1 cellular context compared by ENCODE assay signal in the genomic region with DNA sequence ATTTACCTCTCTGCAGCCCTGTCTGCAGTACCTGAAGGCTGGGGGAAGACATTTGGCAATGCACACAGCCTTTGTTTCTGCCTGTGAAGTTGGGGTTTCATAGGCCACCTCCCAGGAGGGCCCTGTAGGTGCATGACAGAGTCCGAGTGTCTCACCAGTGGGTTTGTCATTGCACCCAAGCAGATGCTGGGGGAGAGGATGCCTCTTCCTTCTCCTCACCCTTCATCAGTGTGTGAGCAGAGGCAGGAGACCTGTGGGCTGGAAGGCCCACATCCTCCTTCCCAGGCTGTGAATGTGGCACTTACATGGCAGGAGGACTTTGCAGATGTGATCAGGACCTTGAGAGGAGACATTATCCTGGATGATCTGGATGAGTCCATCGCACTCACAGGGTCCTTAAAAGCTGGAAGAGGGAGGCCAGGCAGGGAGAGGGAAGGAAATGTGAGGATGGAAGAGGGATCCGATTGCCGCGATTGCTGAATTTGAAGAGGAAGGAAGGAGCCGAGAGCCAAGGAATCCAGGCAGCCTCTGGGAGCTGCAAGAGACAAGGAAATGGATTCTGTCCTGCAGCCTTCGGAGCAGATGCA.
TF ChIP-seq lines count a peak whose summit lies in the region.

No MANE protein-coding gene starts in this region.

TF ChIP-seq in HepG2, 621 proteins besides CTCF, POLR2A, EP300 and RAD21 (continued from another document and continues in another):
- TF ChIP-seq, protein P1, sequence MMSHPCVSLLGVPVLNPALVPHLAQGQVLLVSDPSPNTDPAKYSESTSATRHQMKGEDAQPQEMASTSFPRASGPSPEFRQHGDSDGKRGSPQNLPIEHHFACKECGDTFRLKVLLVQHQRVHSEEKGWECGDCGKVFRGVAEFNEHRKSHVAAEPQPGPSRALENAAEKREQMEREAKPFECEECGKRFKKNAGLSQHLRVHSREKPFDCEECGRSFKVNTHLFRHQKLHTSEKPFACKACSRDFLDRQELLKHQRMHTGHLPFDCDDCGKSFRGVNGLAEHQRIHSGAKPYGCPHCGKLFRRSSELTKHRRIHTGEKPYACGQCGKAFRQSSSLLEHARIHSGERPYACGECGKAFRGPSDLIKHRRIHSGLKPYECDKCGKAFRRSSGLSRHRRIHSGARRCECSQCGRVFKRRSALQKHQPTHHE (CRISPR knock-in tag; IDR thresholded peaks at IDR 0.05; ENCODE audit: borderline replicate concordance), result no peak
- TF ChIP-seq KLF11 (CRISPR knock-in tag; IDR thresholded peaks at IDR 0.05) (0 out of 2 replicates have a peak, but pooled peaks have one; percentile 17), ZBED4 (CRISPR knock-in tag; IDR thresholded peaks at IDR 0.05; ENCODE audit: borderline replicate concordance) (0 out of 2 replicates have a peak, but pooled peaks have one; percentile 6), ZNF343 (CRISPR knock-in tag; IDR thresholded peaks at IDR 0.05) (0 out of 2 replicates have a peak, but pooled peaks have one; percentile 8), KDM6A (CRISPR knock-in tag; IDR thresholded peaks at IDR 0.05; ENCODE audit: low read depth) (0 out of 2 replicates have a peak, but pooled peaks have one; percentile 2), GTF2F1 (IDR thresholded peaks at IDR 0.05; ENCODE audit: low read length) (no peak), ZNF33B (CRISPR knock-in tag; IDR thresholded peaks at IDR 0.05) (peak; percentile 27; the same call in 1 of the 2 replicates), ZNF687 (CRISPR knock-in tag; IDR thresholded peaks at IDR 0.05) (peak; percentile 88), ZNF274 (CRISPR knock-in tag; IDR thresholded peaks at IDR 0.05) (0 out of 2 replicates have a peak, but pooled peaks have one; percentile 32), MXD4 (CRISPR knock-in tag; IDR thresholded peaks at IDR 0.05) (peak; percentile 24; the same call in 1 of the 2 replicates), ZNF441 (CRISPR knock-in tag; IDR thresholded peaks at IDR 0.05; ENCODE audit: borderline replicate concordance) (peak; percentile 19; the same call in 1 of the 2 replicates), SAFB2 (CRISPR knock-in tag; IDR thresholded peaks at IDR 0.05; ENCODE audit: borderline replicate concordance, low read depth) (no peak), SALL1 (CRISPR knock-in tag; IDR thresholded peaks at IDR 0.05) (peak; percentile 42), ZNF709 (CRISPR knock-in tag; IDR thresholded peaks at IDR 0.05) (no peak), ZNF34 (CRISPR knock-in tag; IDR thresholded peaks at IDR 0.05; ENCODE audit: borderline replicate concordance) (0 out of 2 replicates have a peak, but pooled peaks have one; percentile 19), KDM2A (CRISPR knock-in tag; IDR thresholded peaks at IDR 0.05; ENCODE audit: borderline replicate concordance, low read depth) (peak; percentile 37; the same call in 1 of the 2 replicates), RBM22 (optimal IDR thresholded peaks at IDR 0.05; ENCODE audit: low read length) (peak; percentile 88), MTA3 (CRISPR knock-in tag; IDR thresholded peaks at IDR 0.05) (0 out of 2 replicates have a peak, but pooled peaks have one; percentile 6), ZNF383 (CRISPR knock-in tag; IDR thresholded peaks at IDR 0.05; ENCODE audit: borderline replicate concordance) (peak; percentile 93; the same call in 1 of the 2 replicates), ZNF782 (CRISPR knock-in tag; IDR thresholded peaks at IDR 0.05; ENCODE audit: borderline replicate concordance) (no peak), ZC3H4 (CRISPR knock-in tag; IDR thresholded peaks at IDR 0.05; ENCODE audit: borderline replicate concordance) (peak; percentile 94), ZNF572 (CRISPR knock-in tag; IDR thresholded peaks at IDR 0.05) (peak; percentile 75; the same call in 1 of the 2 replicates), ZNF607 (CRISPR knock-in tag; IDR thresholded peaks at IDR 0.05; ENCODE audit: borderline replicate concordance) (0 out of 2 replicates have a peak, but pooled peaks have one; percentile 49), CBX5 (CRISPR knock-in tag; IDR thresholded peaks at IDR 0.05; ENCODE audit: borderline replicate concordance) (no peak), ZSCAN22 (CRISPR knock-in tag; IDR thresholded peaks at IDR 0.05) (peak; percentile 15; the same call in 1 of the 2 replicates), TAF1 (CRISPR knock-in tag; IDR thresholded peaks at IDR 0.05) (peak; percentile 45; the same call in 1 of the 2 replicates), NFATC3 (CRISPR knock-in tag; IDR thresholded peaks at IDR 0.05) (0 out of 2 replicates have a peak, but pooled peaks have one; percentile 71), SSRP1 (CRISPR knock-in tag; IDR thresholded peaks at IDR 0.05) (peak; percentile 43), KDM5B (CRISPR knock-in tag; IDR thresholded peaks at IDR 0.05; ENCODE audit: borderline replicate concordance) (peak; percentile 42; the same call in 1 of the 2 replicates), POGK (CRISPR knock-in tag; conservative IDR thresholded peaks at IDR 0.05) (no peak), ZBTB42 (CRISPR knock-in tag; IDR thresholded peaks at IDR 0.05) (no peak), ZNF619 (CRISPR knock-in tag; IDR thresholded peaks at IDR 0.05) (peak; percentile 72; the same call in 1 of the 2 replicates), ZFX (CRISPR knock-in tag; IDR thresholded peaks at IDR 0.05; ENCODE audit: low read depth) (peak; percentile 39; the same call in 1 of the 2 replicates), ZNF20 (CRISPR knock-in tag; IDR thresholded peaks at IDR 0.05) (no peak), BRD4 (CRISPR knock-in tag; IDR thresholded peaks at IDR 0.05) (peak; percentile 45; the same call in 1 of the 2 replicates), ZNF101 (CRISPR knock-in tag; IDR thresholded peaks at IDR 0.05; ENCODE audit: borderline replicate concordance, low read depth) (no peak), YEATS2 (CRISPR knock-in tag; IDR thresholded peaks at IDR 0.05; ENCODE audit: borderline replicate concordance) (no peak; the same call in 1 of the 2 replicates), RBFOX2 (IDR thresholded peaks at IDR 0.05; ENCODE audit: low read depth, low read length) (0 out of 2 replicates have a peak, but pooled peaks have one; percentile 48), ZNF468 (CRISPR knock-in tag; IDR thresholded peaks at IDR 0.05) (0 out of 2 replicates have a peak, but pooled peaks have one; percentile 34), ZBTB38 (CRISPR knock-in tag; IDR thresholded peaks at IDR 0.05) (peak; percentile 94), TOE1 (CRISPR knock-in tag; IDR thresholded peaks at IDR 0.05) (0 out of 2 replicates have a peak, but pooled peaks have one; percentile 22), SMC3 (IDR thresholded peaks at IDR 0.05; ENCODE audit: low read length) (0 out of 2 replicates have a peak, but pooled peaks have one; percentile 29), ZNF83 (CRISPR knock-in tag; IDR thresholded peaks at IDR 0.05; ENCODE audit: borderline replicate concordance) (peak; percentile 56; the same call in 1 of the 2 replicates), HNRNPK (IDR thresholded peaks at IDR 0.05; ENCODE audit: low read depth, low read length, poor library complexity, severe bottlenecking) (no peak), ZNF225 (CRISPR knock-in tag; IDR thresholded peaks at IDR 0.05) (peak; percentile 26; the same call in 1 of the 2 replicates)
- TF ChIP-seq, protein P2, sequence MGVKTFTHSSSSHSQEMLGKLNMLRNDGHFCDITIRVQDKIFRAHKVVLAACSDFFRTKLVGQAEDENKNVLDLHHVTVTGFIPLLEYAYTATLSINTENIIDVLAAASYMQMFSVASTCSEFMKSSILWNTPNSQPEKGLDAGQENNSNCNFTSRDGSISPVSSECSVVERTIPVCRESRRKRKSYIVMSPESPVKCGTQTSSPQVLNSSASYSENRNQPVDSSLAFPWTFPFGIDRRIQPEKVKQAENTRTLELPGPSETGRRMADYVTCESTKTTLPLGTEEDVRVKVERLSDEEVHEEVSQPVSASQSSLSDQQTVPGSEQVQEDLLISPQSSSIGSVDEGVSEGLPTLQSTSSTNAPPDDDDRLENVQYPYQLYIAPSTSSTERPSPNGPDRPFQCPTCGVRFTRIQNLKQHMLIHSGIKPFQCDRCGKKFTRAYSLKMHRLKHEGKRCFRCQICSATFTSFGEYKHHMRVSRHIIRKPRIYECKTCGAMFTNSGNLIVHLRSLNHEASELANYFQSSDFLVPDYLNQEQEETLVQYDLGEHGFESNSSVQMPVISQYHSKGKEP (CRISPR knock-in tag; IDR thresholded peaks at IDR 0.05), result no peak
- TF ChIP-seq, protein P3, sequence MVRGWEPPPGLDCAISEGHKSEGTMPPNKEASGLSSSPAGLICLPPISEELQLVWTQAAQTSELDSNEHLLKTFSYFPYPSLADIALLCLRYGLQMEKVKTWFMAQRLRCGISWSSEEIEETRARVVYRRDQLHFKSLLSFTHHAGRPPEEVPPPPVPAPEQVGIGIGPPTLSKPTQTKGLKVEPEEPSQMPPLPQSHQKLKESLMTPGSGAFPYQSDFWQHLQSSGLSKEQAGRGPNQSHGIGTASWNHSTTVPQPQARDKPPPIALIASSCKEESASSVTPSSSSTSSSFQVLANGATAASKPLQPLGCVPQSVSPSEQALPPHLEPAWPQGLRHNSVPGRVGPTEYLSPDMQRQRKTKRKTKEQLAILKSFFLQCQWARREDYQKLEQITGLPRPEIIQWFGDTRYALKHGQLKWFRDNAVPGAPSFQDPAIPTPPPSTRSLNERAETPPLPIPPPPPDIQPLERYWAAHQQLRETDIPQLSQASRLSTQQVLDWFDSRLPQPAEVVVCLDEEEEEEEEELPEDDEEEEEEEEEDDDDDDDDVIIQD (CRISPR knock-in tag; IDR thresholded peaks at IDR 0.05; ENCODE audit: low read depth), result 0 out of 2 replicates have a peak, but pooled peaks have one; percentile 2
- TF ChIP-seq, protein P4, sequence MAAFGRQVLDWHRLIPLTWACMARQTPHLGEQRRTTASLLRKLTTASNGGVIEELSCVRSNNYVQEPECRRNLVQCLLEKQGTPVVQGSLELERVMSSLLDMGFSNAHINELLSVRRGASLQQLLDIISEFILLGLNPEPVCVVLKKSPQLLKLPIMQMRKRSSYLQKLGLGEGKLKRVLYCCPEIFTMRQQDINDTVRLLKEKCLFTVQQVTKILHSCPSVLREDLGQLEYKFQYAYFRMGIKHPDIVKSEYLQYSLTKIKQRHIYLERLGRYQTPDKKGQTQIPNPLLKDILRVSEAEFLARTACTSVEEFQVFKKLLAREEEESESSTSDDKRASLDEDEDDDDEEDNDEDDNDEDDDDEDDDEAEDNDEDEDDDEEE (CRISPR knock-in tag; IDR thresholded peaks at IDR 0.05), result 0 out of 2 replicates have a peak, but pooled peaks have one; percentile 58
